Comparison of ENCODE assay signal across 1 cellular context in the genomic region with DNA sequence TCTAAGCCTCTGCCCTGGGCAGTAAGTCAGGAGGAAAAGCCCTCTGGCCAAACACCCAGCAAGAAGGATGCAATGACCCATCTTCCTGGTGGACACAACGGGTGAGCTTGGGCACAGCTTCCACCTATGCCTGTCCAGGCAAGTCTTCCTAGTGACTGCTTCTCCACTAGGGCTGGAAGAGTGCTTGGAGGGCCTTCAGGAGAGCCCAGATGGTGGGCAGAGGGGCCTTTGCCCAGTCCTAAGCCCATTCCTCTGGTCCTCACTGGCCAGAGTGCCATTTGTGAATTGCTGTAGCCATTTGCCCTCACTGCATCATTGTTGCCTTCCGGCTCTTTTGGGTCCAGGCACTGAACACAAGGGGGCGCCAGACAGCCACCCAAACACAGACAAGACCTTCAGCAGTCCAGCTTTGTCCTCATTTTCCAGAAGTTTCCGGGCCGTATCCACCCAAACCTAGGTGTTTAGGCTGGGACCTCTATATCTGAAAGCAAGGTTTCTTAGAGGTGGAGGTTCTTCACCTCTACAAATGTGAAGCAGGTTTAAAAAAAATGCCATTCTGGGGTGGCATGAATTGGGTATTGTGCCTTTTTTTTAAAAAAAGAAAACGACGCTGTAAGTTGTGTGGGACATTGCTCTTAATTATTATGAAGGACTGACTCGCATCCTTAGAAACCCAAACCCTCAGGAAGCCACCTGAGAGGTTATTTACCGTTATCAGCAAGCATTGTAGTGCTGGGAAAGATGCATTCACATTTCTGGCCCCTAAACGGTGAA.
TF ChIP-seq lines count a peak whose summit lies in the region.

No MANE protein-coding gene starts in this region.

TF ChIP-seq in HEK293, 187 proteins besides CTCF, POLR2A, EP300 and RAD21 (continued from another document):
- TF ChIP-seq, protein P1, sequence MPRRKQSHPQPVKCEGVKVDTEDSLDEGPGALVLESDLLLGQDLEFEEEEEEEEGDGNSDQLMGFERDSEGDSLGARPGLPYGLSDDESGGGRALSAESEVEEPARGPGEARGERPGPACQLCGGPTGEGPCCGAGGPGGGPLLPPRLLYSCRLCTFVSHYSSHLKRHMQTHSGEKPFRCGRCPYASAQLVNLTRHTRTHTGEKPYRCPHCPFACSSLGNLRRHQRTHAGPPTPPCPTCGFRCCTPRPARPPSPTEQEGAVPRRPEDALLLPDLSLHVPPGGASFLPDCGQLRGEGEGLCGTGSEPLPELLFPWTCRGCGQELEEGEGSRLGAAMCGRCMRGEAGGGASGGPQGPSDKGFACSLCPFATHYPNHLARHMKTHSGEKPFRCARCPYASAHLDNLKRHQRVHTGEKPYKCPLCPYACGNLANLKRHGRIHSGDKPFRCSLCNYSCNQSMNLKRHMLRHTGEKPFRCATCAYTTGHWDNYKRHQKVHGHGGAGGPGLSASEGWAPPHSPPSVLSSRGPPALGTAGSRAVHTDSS (tag by site-specific recombination; IDR thresholded peaks at IDR 0.05) = no peak
- TF ChIP-seq ZSCAN16 (tag by site-specific recombination; IDR thresholded peaks at IDR 0.05) = no peak
- TF ChIP-seq ZBTB21 (tag by site-specific recombination; IDR thresholded peaks at IDR 0.05) = no peak
- TF ChIP-seq, protein P2, sequence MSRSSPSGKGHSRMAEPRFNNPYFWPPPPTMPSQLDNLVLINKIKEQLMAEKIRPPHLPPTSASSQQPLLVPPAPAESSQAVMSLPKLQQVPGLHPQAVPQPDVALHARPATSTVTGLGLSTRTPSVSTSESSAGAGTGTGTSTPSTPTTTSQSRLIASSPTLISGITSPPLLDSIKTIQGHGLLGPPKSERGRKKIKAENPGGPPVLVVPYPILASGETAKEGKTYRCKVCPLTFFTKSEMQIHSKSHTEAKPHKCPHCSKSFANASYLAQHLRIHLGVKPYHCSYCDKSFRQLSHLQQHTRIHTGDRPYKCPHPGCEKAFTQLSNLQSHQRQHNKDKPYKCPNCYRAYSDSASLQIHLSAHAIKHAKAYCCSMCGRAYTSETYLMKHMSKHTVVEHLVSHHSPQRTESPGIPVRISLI (tag by site-specific recombination; IDR thresholded peaks at IDR 0.05) = peak; percentile 38; the same call in 1 of the 2 replicates
- TF ChIP-seq ZNF654 (tag by site-specific recombination; IDR thresholded peaks at IDR 0.05; ENCODE audit: low read depth) = peak; percentile 74
- no peak for TF ChIP-seq ZNF184 (tag by site-specific recombination; IDR thresholded peaks at IDR 0.05)
- no peak for TF ChIP-seq TRIM28 (IDR thresholded peaks at IDR 0.05; ENCODE audit: borderline replicate concordance, low read length)
- TF ChIP-seq KLF16 (tag by site-specific recombination; IDR thresholded peaks at IDR 0.05) = no peak
